In the genomic region with DNA sequence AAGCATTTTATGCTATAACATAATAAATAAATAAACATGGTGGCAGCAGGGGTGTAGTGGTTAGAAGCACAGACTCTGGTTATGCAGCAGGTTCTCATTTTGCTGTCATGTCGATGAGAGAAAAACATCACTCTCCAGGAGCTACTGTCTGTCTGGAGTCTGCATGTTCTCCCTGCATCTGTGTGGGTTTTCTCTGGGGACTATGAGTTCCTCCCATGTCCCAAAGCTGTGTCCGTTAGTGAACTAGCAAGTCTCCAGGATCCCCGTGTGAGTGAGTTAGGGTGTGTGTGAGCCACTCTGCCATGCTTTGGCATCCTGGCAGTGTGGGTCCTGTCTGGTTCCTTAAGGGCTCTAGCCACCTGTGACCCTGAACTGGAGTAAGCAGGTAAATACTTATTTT, we compare ENCODE assay signal across 28 cellular contexts.
"Had no signal": no experiment of that assay in that cellular context is flagged by ENCODE, and none has a peak within 500 bp of the region (broad histone marks: within the 10 kb centered on the region; RNA-seq: fewer than 3 reads in every experiment).

No MANE protein-coding gene starts in this region.

- DNase-seq: activated B cell treated with CpG ODN at 0.5 μM for 24 hours; activated CD4-positive, alpha-beta T cell treated with anti-CD3 and anti-CD28 coated beads for 48 hours; activated CD4-positive, alpha-beta T cell treated with anti-CD3 and anti-CD28 coated beads, Interleukin-2, amount 50 U/mL, for 1 hour; activated CD4-positive, alpha-beta T cell treated with anti-CD3 and anti-CD28 coated beads, Interleukin-2, amount 50 U/mL, for 48 hours; activated CD8-positive, alpha-beta memory T cell treated with anti-CD3 and anti-CD28 coated beads for 24 hours; activated CD8-positive, alpha-beta T cell treated with anti-CD3 and anti-CD28 coated beads for 36 hours; activated effector memory CD4-positive, alpha-beta T cell treated with Interleukin-2 at 50 U/mL for 16 hours; activated gamma-delta T cell treated with Interleukin-2 at 50 U/mL for 16 hours; activated naive CD4-positive, alpha-beta T cell treated with anti-CD3 and anti-CD28 coated beads, Interleukin-2, amount 50 U/mL, for 16 hours; activated naive CD4-positive, alpha-beta T cell treated with Interleukin-2 at 50 U/mL for 16 hours; activated T-cell treated with anti-CD3 and anti-CD28 coated beads, Interleukin-2, amount 50 U/mL, for 4 hours; amniotic stem cell; aorta; body of pancreas; effector CD4-positive, alpha-beta T cell; effector memory CD8-positive, alpha-beta T cell; erythroblast; foreskin keratinocyte; gastrocnemius medialis; T-helper 1 cell; T-helper 17 cell; T1000; WERI-Rb-1 had no signal

- H3K36me3 ChIP-seq: cardiac muscle cell, esophagus muscularis mucosa, gastrocnemius medialis, WERI-Rb-1 had no signal

- H3K27ac ChIP-seq: body of pancreas, cardiac muscle cell, coronary artery, esophagus muscularis mucosa, foreskin keratinocyte, gastrocnemius medialis, WERI-Rb-1 had no signal

- H3K4me3 ChIP-seq: body of pancreas, cardiac muscle cell, coronary artery, esophagus muscularis mucosa, gastrocnemius medialis had no signal

- ATAC-seq: activated CD4-positive, CD25-positive, alpha-beta regulatory T cell treated with anti-CD3 and anti-CD28 coated beads, Interleukin-2, amount 50 U/mL, for 24 hours; activated CD8-positive, alpha-beta T cell treated with anti-CD3 and anti-CD28 coated beads for 36 hours; activated T-cell treated with anti-CD3 and anti-CD28 coated beads, Interleukin-2, amount 50 U/mL, for 4 hours; activated T-helper 17 cell treated with anti-CD3 and anti-CD28 coated beads, Interleukin-2, amount 50 U/mL, for 72 hours; body of pancreas; effector memory CD8-positive, alpha-beta T cell; foreskin keratinocyte; gastrocnemius medialis; T-helper 17 cell had no signal

- H3K4me1 ChIP-seq: body of pancreas, esophagus muscularis mucosa, foreskin keratinocyte, gastrocnemius medialis had no signal

- H3K9me3 ChIP-seq: body of pancreas, esophagus muscularis mucosa, gastrocnemius medialis had no signal

- H3K27me3 ChIP-seq: body of pancreas, cardiac muscle cell, esophagus muscularis mucosa, foreskin keratinocyte, gastrocnemius medialis had no signal
